24 cellular contexts compared by ENCODE assay signal in the genomic region with DNA sequence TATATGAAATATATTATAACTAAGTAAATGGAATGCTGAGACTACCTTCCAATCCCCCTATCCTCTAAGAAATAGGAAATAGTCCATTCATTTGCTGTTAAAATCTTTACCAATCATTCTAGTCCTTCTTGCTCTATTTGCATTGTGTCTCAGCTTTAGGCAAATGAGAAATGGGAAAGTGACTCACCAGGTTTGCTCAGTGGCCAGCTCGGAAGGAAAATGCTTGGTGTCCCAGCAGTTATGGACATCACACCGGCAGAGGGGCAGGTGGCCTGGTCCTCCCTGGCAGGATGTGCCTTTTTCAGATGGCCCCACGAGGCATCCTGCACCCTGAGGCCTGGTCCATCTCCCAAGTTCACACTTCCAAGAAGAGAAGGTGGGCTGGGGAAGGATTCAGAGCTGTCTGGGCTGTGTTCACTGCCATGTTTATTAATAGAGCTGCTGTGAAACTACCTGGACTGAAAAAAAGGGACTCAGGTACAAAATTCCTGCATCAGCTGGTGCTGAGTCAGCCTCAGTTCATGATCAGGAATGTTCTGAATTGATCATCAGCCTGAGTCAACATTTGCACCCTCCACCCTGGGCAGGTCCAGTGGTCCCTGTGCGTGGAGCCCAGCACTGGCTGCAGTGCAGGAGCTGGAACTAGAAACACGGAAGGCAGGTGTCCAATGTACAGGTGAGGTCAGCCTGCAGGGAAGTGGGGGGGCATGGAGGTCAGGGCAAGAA.
DNase-seq lines count a peak whose midpoint lies in the region; ATAC-seq and TF ChIP-seq lines count a peak whose summit lies in the region.
"Had no signal": no experiment of that assay in that cellular context is flagged by ENCODE, and none has a peak within 500 bp of the region (broad histone marks: within the 10 kb centered on the region; RNA-seq: fewer than 3 reads in every experiment).

No MANE protein-coding gene starts in this region.

- no peak overlapping the region for H3K4me3 ChIP-seq in astrocyte of the spinal cord (ENCODE audit: low read depth, low read length)
- H3K4me3 ChIP-seq: ascending aorta, thoracic aorta had no signal

- no peak for TF ChIP-seq CTCF in astrocyte of the spinal cord (IDR thresholded peaks at IDR 0.05; ENCODE audit: low read depth, low read length)

- DNase-seq in COLO668 (lab: John Stamatoyannopoulos, UW; ENCODE audit: unreplicated experiment) = peak; percentile 82
- peak; percentile 13 for DNase-seq in HK-2 (ENCODE audit: unreplicated experiment)
- DNase-seq in astrocyte of the spinal cord (ENCODE audit: low read depth, low spot score) = peak; percentile 52
- peak; percentile 31 for DNase-seq in iris pigment epithelial cell (ENCODE audit: low read depth)
- no peak for DNase-seq in NCI-H1105 treated with DMSO at 0.1 percent for 48 hours (lab: John Stamatoyannopoulos, UW)
- no peak for DNase-seq in COR-L47 (lab: John Stamatoyannopoulos, UW)
- no peak for DNase-seq in stimulated activated CD4-positive, alpha-beta T cell treated with anti-CD3 and anti-CD28 coated beads, Interleukin-12 subunit alpha, Interleukin-12 subunit beta, amount 100 ng/mL, for 4 hours
- DNase-seq: activated CD4-positive, CD25-positive, alpha-beta regulatory T cell treated with anti-CD3 and anti-CD28 coated beads, Interleukin-2, amount 50 U/mL, for 72 hours; activated CD8-positive, alpha-beta memory T cell treated with anti-CD3 and anti-CD28 coated beads, Interleukin-2, amount 50 U/mL, for 48 hours; BE2C; cortex of kidney; DND-41; erythroblast; hippocampal formation; NCI-H1417 treated with DMSO at 0.1 percent for 48 hours; NK-92 treated with Interleukin-12 subunit alpha and Interleukin-12 subunit beta, amount 100 ng/mL, for 24 hours; occipital lobe; SIG-M5; stimulated activated CD4-positive, alpha-beta T cell treated with anti-CD3 and anti-CD28 coated beads, Interleukin-4, amount 100 ng/mL, for 1 hour; stimulated activated CD8-positive, alpha-beta memory T cell treated with anti-CD3 and anti-CD28 coated beads, Interleukin-4, amount 100 ng/mL, for 48 hours; T-helper 17 cell had no signal

- no peak for ATAC-seq in HG02610 (IDR thresholded peaks at IDR 0.05; ENCODE audit: unreplicated experiment)
- ATAC-seq: T-helper 17 cell had no signal

- in situ Hi-C loops in astrocyte of the spinal cord (cut with HindIII; ENCODE audit: low sequenced_read_pairs) = loop anchor here (10.0 kb wide), 1 partner anchor 558 kb away; no protein-coding TSS in a partner anchor

Comparison
In these comparisons a context has a peak if more than half of its experiments do, and no peak if none do; other contexts are left out.
1. DNase-seq: peak in COLO668 (single experiment), HK-2 (single experiment), astrocyte of the spinal cord (single experiment) and iris pigment epithelial cell (single experiment); none in NCI-H1105 treated with DMSO at 0.1 percent for 48 hours (single experiment), COR-L47 (single experiment) and stimulated activated CD4-positive, alpha-beta T cell treated with anti-CD3 and anti-CD28 coated beads, Interleukin-12 subunit alpha, Interleukin-12 subunit beta, amount 100 ng/mL, for 4 hours (single experiment).